10 cellular contexts compared by ENCODE assay signal in the genomic region with DNA sequence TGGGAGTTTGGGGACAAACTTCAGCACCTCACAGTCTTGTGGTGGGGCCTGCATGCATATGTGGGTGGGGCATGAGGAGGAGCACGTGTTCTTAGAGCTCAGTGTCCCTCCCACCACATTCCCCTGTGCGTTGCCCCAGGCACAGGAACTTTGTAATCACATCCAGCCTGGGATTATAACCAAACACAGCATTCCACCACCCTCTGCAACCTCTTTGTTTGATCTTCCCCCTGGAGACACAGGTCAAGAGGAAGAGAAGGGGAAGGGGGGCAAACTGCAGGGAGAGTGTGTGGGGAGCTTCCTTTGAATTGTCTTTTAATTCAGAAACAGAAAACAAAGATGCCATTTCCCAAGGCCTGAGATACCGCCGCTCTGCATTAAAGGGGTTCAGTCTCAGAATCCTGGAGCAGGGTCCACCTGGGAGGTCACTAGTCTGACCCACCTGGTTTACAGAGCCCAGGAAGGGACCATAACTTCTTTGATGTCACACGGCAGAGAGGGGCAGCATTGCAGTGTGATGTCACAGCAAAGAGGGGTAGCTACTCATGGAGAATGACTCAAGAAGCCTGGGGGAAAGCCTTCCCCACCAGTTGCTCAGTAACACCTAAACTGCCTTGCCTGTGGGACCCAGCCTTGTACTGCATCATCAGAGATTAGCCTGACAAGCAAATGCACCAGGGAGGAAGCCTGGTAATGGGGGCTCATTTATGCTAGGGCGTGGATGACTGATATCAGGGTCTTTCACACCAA.
DNase-seq lines count a peak whose midpoint lies in the region; ATAC-seq and TF ChIP-seq lines count a peak whose summit lies in the region.
"Had no signal": no experiment of that assay in that cellular context is flagged by ENCODE, and none has a peak within 500 bp of the region (broad histone marks: within the 10 kb centered on the region; RNA-seq: fewer than 3 reads in every experiment).

No MANE protein-coding gene starts in this region.

- H3K4me3 Mint-ChIP-seq in activated naive CD8-positive, alpha-beta T cell = no peak overlapping the region
- no peak overlapping the region for H3K4me3 Mint-ChIP-seq in activated T-helper 1 cell treated with anti-CD3 and anti-CD28 coated beads, Interleukin-12 subunit alpha, Interleukin-12 subunit beta, Interleukin-2, Interleukin-4 antibody, amounts not matched to agents 30 ng/mL and 10 ng/mL and 1 ng/mL, durations not matched to agents 14 hours and 24 hours and 36 hours

- H3K27me3 ChIP-seq in right atrium auricular region = no peaks in the 10 kb centered on the region
- H3K27me3 ChIP-seq in stomach = no peaks in the 10 kb centered on the region

- H3K4me1 ChIP-seq in right atrium auricular region (peaks cover 0 to 41% of the 10 kb centered on the region in 2 donors), stomach (peaks cover 11 to 46% (median 28%) of the 10 kb centered on the region in 4 donors)

- peaks cover 13% of the 10 kb centered on the region for H3K4me1 Mint-ChIP-seq in activated naive CD8-positive, alpha-beta T cell (ENCODE audit: low read depth)
- peaks cover 5% of the 10 kb centered on the region for H3K4me1 Mint-ChIP-seq in activated T-helper 1 cell treated with anti-CD3 and anti-CD28 coated beads, Interleukin-12 subunit alpha, Interleukin-12 subunit beta, Interleukin-2, Interleukin-4 antibody, amounts not matched to agents 30 ng/mL and 10 ng/mL and 1 ng/mL, durations not matched to agents 14 hours and 24 hours and 36 hours (ENCODE audit: low read depth)

- no peaks in the 10 kb centered on the region for H3K9me3 Mint-ChIP-seq in activated naive CD8-positive, alpha-beta T cell (ENCODE audit: low read depth)
- H3K9me3 Mint-ChIP-seq in activated T-helper 1 cell treated with anti-CD3 and anti-CD28 coated beads, Interleukin-12 subunit alpha, Interleukin-12 subunit beta, Interleukin-2, Interleukin-4 antibody, amounts not matched to agents 30 ng/mL and 10 ng/mL and 1 ng/mL, durations not matched to agents 14 hours and 24 hours and 36 hours = no peaks in the 10 kb centered on the region

- H3K27me3 Mint-ChIP-seq in activated naive CD8-positive, alpha-beta T cell = no peaks in the 10 kb centered on the region
- peaks cover 4% of the 10 kb centered on the region for H3K27me3 Mint-ChIP-seq in activated T-helper 1 cell treated with anti-CD3 and anti-CD28 coated beads, Interleukin-12 subunit alpha, Interleukin-12 subunit beta, Interleukin-2, Interleukin-4 antibody, amounts not matched to agents 30 ng/mL and 10 ng/mL and 1 ng/mL, durations not matched to agents 14 hours and 24 hours and 36 hours (ENCODE audit: insufficient read depth)

- H3K27ac ChIP-seq in right atrium auricular region (peak overlapping the region; percentile 74 to 95), stomach (peak overlapping the region in 3 of 5 donors; percentile 24 to 78 (median 43))
- H3K27ac ChIP-seq: 22Rv1 had no signal

- no peak for TF ChIP-seq POLR2A in stomach (IDR thresholded peaks at IDR 0.05)

- DNase-seq in NCI-H146 (lab: John Stamatoyannopoulos, UW) (peak; percentile 3), NCI-H146 treated with DMSO at 0.1 percent for 48 hours (lab: John Stamatoyannopoulos, UW; ENCODE audit: unreplicated experiment) (no peak), right atrium auricular region (ENCODE audit: low spot score) (no peak), stomach (no peak), CD1c-positive myeloid dendritic cell (ENCODE audit: extremely low spot score) (no peak)
- no peak for DNase-seq in activated T-helper 1 cell treated with anti-CD3 and anti-CD28 coated beads, Interleukin-12 subunit alpha, Interleukin-12 subunit beta, Interleukin-2, Interleukin-4 antibody, amounts not matched to agents 30 ng/mL and 10 ng/mL and 1 ng/mL, durations not matched to agents 14 hours and 24 hours and 36 hours (ENCODE audit: low spot score)

- peak overlapping the region; percentile 58 for H3K27ac Mint-ChIP-seq in activated naive CD8-positive, alpha-beta T cell
- no peak overlapping the region for H3K27ac Mint-ChIP-seq in activated T-helper 1 cell treated with anti-CD3 and anti-CD28 coated beads, Interleukin-12 subunit alpha, Interleukin-12 subunit beta, Interleukin-2, Interleukin-4 antibody, amounts not matched to agents 30 ng/mL and 10 ng/mL and 1 ng/mL, durations not matched to agents 14 hours and 24 hours and 36 hours

- 55 to 65% (median 62%) methylated on average over 6 of the region's 6 CpGs for WGBS in stomach, 5 donors

- H3K36me3 ChIP-seq in right atrium auricular region (no peaks in the 10 kb centered on the region), stomach (no peaks in the 10 kb centered on the region)

- peaks cover 3% of the 10 kb centered on the region for H3K36me3 Mint-ChIP-seq in activated naive CD8-positive, alpha-beta T cell
- H3K36me3 Mint-ChIP-seq in activated T-helper 1 cell treated with anti-CD3 and anti-CD28 coated beads, Interleukin-12 subunit alpha, Interleukin-12 subunit beta, Interleukin-2, Interleukin-4 antibody, amounts not matched to agents 30 ng/mL and 10 ng/mL and 1 ng/mL, durations not matched to agents 14 hours and 24 hours and 36 hours (ENCODE audit: low read depth) = no peaks in the 10 kb centered on the region

- ATAC-seq in GM21515 (IDR thresholded peaks at IDR 0.05; ENCODE audit: unreplicated experiment) = no peak

- TF ChIP-seq EP300 in stomach (IDR thresholded peaks at IDR 0.05) = no peak

- no peaks in the 10 kb centered on the region for H3K9me3 ChIP-seq in right atrium auricular region
- H3K9me3 ChIP-seq in stomach = no peaks in the 10 kb centered on the region

- no peak for TF ChIP-seq CTCF in right atrium auricular region (IDR thresholded peaks at IDR 0.05)
- no peak for TF ChIP-seq CTCF in stomach (IDR thresholded peaks at IDR 0.05)

- no peak overlapping the region for H3K4me3 ChIP-seq in right atrium auricular region
- H3K4me3 ChIP-seq in stomach = no peak overlapping the region
- H3K4me3 ChIP-seq: lung had no signal

- intact Hi-C loops in stomach (cut with DNase I; ENCODE audit: low total_unique reads) = no loop called here
- intact Hi-C loops in activated T-helper 1 cell treated with anti-CD3 and anti-CD28 coated beads, Interleukin-12 subunit alpha, Interleukin-12 subunit beta, Interleukin-2, Interleukin-4 antibody, amounts not matched to agents 30 ng/mL and 10 ng/mL and 1 ng/mL, durations not matched to agents 14 hours and 24 hours and 36 hours (cut with micrococcal nuclease) = no loop called here
